1 cellular context compared by ENCODE assay signal in genomic region chr1:168408531-168409242, GRCh38.
A peak's percentile ranks its signal among the peaks of the same experiment; 100 is the strongest.
TF ChIP-seq lines count a peak whose summit lies in the region.

No MANE protein-coding gene starts in this region.

TF ChIP-seq in HCT116, 20 proteins besides CTCF, POLR2A, EP300 and RAD21 (continued from another document):
- TF ChIP-seq, protein P1, sequence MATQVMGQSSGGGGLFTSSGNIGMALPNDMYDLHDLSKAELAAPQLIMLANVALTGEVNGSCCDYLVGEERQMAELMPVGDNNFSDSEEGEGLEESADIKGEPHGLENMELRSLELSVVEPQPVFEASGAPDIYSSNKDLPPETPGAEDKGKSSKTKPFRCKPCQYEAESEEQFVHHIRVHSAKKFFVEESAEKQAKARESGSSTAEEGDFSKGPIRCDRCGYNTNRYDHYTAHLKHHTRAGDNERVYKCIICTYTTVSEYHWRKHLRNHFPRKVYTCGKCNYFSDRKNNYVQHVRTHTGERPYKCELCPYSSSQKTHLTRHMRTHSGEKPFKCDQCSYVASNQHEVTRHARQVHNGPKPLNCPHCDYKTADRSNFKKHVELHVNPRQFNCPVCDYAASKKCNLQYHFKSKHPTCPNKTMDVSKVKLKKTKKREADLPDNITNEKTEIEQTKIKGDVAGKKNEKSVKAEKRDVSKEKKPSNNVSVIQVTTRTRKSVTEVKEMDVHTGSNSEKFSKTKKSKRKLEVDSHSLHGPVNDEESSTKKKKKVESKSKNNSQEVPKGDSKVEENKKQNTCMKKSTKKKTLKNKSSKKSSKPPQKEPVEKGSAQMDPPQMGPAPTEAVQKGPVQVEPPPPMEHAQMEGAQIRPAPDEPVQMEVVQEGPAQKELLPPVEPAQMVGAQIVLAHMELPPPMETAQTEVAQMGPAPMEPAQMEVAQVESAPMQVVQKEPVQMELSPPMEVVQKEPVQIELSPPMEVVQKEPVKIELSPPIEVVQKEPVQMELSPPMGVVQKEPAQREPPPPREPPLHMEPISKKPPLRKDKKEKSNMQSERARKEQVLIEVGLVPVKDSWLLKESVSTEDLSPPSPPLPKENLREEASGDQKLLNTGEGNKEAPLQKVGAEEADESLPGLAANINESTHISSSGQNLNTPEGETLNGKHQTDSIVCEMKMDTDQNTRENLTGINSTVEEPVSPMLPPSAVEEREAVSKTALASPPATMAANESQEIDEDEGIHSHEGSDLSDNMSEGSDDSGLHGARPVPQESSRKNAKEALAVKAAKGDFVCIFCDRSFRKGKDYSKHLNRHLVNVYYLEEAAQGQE (IDR thresholded peaks at IDR 0.05; ENCODE audit: low read depth), result peak; percentile 1; the same call in 1 of the 2 replicates
- TF ChIP-seq YY1 (IDR thresholded peaks at IDR 0.05; ENCODE audit: extremely low read depth, insufficient replicate concordance, low read depth, low read length), result peak; percentile 48
- peak; percentile 80; the same call in 1 of the 2 replicates for TF ChIP-seq SIN3A (IDR thresholded peaks at IDR 0.05; ENCODE audit: low read depth)
- TF ChIP-seq FOSL1 (IDR thresholded peaks at IDR 0.05; ENCODE audit: low read depth), result peak; percentile 100
- peak; percentile 79 for TF ChIP-seq SRF (IDR thresholded peaks at IDR 0.05; ENCODE audit: low read depth)
- no peak for TF ChIP-seq ZFX (IDR thresholded peaks at IDR 0.05)
- peak; percentile 47 for TF ChIP-seq ATF3 (IDR thresholded peaks at IDR 0.05)
- TF ChIP-seq ZNF274 (IDR thresholded peaks at IDR 0.05; ENCODE audit: low read depth, low read length), result no peak
- no peak for TF ChIP-seq EZH2phosphoT487 (IDR thresholded peaks at IDR 0.05; ENCODE audit: borderline replicate concordance)
- peak; percentile 91 for TF ChIP-seq CBX3 (IDR thresholded peaks at IDR 0.05; ENCODE audit: low read depth)
- peak; percentile 100 for TF ChIP-seq JUND (IDR thresholded peaks at IDR 0.05)
- TF ChIP-seq ZBTB33 (IDR thresholded peaks at IDR 0.05; ENCODE audit: extremely low read depth, insufficient replicate concordance, low read length), result peak; percentile 14
- TF ChIP-seq EGR1 (IDR thresholded peaks at IDR 0.05; ENCODE audit: low read depth), result peak; percentile 41; the same call in 1 of the 2 replicates
TF ChIP-seq in HCT116: peak in this region for 15.
